In genomic region chr18:79518683-79519128, GRCh38 we compare ENCODE assay signal across 22 cellular contexts.
DNase-seq lines count a peak whose midpoint lies in the region; ATAC-seq lines count a peak whose summit lies in the region.
"Had no signal": no experiment of that assay in that cellular context is flagged by ENCODE, and none has a peak within 500 bp of the region (broad histone marks: within the 10 kb centered on the region; RNA-seq: fewer than 3 reads in every experiment).

No MANE protein-coding gene starts in this region.

- peak; percentile 6 for DNase-seq in activated CD4-positive, alpha-beta T cell treated with anti-CD3 and anti-CD28 coated beads for 36 hours
- DNase-seq in activated CD4-positive, alpha-beta T cell treated with anti-CD3 and anti-CD28 coated beads, Interleukin-2, amount 50 U/mL, for 1 hour, result no peak
- DNase-seq in H7 (peak; percentile 42), posterior vena cava (ENCODE audit: low spot score) (peak; percentile 62), OCI-M2 (lab: John Stamatoyannopoulos, UW; ENCODE audit: unreplicated experiment) (no peak), nucleus accumbens (lab: John Stamatoyannopoulos, UW) (no peak), NOMO-1 treated with dmso at 0.1 percent for 144 hours (lab: John Stamatoyannopoulos, UW; ENCODE audit: unreplicated experiment) (no peak)
- no peak for DNase-seq in activated naive CD8-positive, alpha-beta T cell treated with anti-CD3 and anti-CD28 coated beads, Interleukin-2, amount 50 U/mL, for 24 hours
- DNase-seq: activated effector memory CD4-positive, alpha-beta T cell treated with anti-CD3 and anti-CD28 coated beads, Interleukin-2, amount 50 U/mL, for 16 hours; C1 segment of cervical spinal cord; cortex of kidney; DMS53; erythroblast; gastrocnemius medialis; GM23248; IMR-90; NCI-H187; Right ventricle myocardium superior had no signal

- peaks cover 24% of the 10 kb centered on the region for H3K36me3 Mint-ChIP-seq in activated CD4-positive, alpha-beta T cell treated with anti-CD3 and anti-CD28 coated beads for 36 hours (ENCODE audit: low read depth)
- peaks cover 20% of the 10 kb centered on the region for H3K36me3 Mint-ChIP-seq in activated naive CD8-positive, alpha-beta T cell treated with anti-CD3 and anti-CD28 coated beads, Interleukin-2, amount 50 U/mL, for 24 hours (ENCODE audit: low read depth)

- no peak overlapping the region for H3K4me3 ChIP-seq in H7 (ENCODE audit: insufficient read depth, low read depth, low read length)
- H3K4me3 ChIP-seq: A549, gastrocnemius medialis, GM23248, left lung, skin epidermis, tibial nerve had no signal

- H3K4me1 Mint-ChIP-seq in activated CD4-positive, alpha-beta T cell treated with anti-CD3 and anti-CD28 coated beads for 36 hours, result peaks cover 80% of the 10 kb centered on the region
- H3K4me1 Mint-ChIP-seq in activated naive CD8-positive, alpha-beta T cell treated with anti-CD3 and anti-CD28 coated beads, Interleukin-2, amount 50 U/mL, for 24 hours, result peaks cover 82% of the 10 kb centered on the region

- H3K27me3 ChIP-seq in H7 (ENCODE audit: control insufficient read depth, insufficient read depth, low read length), result no peaks in the 10 kb centered on the region
- H3K27me3 ChIP-seq: gastrocnemius medialis, tibial nerve had no signal

- H3K36me3 ChIP-seq in H7 (replicated peaks; ENCODE audit: control insufficient read depth, insufficient read depth, low read length), result no peaks in the 10 kb centered on the region
- H3K36me3 ChIP-seq: gastrocnemius medialis, left lung had no signal

- no peak for ATAC-seq in activated CD4-positive, alpha-beta T cell treated with anti-CD3 and anti-CD28 coated beads for 36 hours
- ATAC-seq in activated naive CD8-positive, alpha-beta T cell treated with anti-CD3 and anti-CD28 coated beads, Interleukin-2, amount 50 U/mL, for 24 hours, result no peak
- ATAC-seq: A549, gastrocnemius medialis, left lung had no signal

- intact Hi-C loops in activated CD4-positive, alpha-beta T cell treated with anti-CD3 and anti-CD28 coated beads for 36 hours (cut with DNase I, micrococcal nuclease), result no loop called here
- intact Hi-C loops in posterior vena cava (cut with DNase I), result no loop called here

- no peak overlapping the region for H3K4me3 Mint-ChIP-seq in activated CD4-positive, alpha-beta T cell treated with anti-CD3 and anti-CD28 coated beads for 36 hours
- H3K4me3 Mint-ChIP-seq in activated naive CD8-positive, alpha-beta T cell treated with anti-CD3 and anti-CD28 coated beads, Interleukin-2, amount 50 U/mL, for 24 hours, result no peak overlapping the region

- peak overlapping the region; percentile 98 for H3K27ac Mint-ChIP-seq in activated CD4-positive, alpha-beta T cell treated with anti-CD3 and anti-CD28 coated beads for 36 hours
- peak overlapping the region; percentile 94 for H3K27ac Mint-ChIP-seq in activated naive CD8-positive, alpha-beta T cell treated with anti-CD3 and anti-CD28 coated beads, Interleukin-2, amount 50 U/mL, for 24 hours

- POLR2A ChIA-PET in activated CD4-positive, alpha-beta T cell treated with anti-CD3 and anti-CD28 coated beads for 36 hours (lab: Charles Lee), result interaction anchor here (0.8 kb wide), 1 partner anchor 162 kb away, joined by 3 read pairs; no protein-coding TSS in a partner anchor

- CTCF ChIA-PET in activated CD4-positive, alpha-beta T cell treated with anti-CD3 and anti-CD28 coated beads for 36 hours (lab: Charles Lee), result interaction anchor here (0.7 kb wide), 1 partner anchor 10 kb away, joined by 4 read pairs; no protein-coding TSS in a partner anchor

- H3K27me3 Mint-ChIP-seq in activated CD4-positive, alpha-beta T cell treated with anti-CD3 and anti-CD28 coated beads for 36 hours, result no peaks in the 10 kb centered on the region
- H3K27me3 Mint-ChIP-seq in activated naive CD8-positive, alpha-beta T cell treated with anti-CD3 and anti-CD28 coated beads, Interleukin-2, amount 50 U/mL, for 24 hours, result no peaks in the 10 kb centered on the region

- H3K9me3 Mint-ChIP-seq in activated CD4-positive, alpha-beta T cell treated with anti-CD3 and anti-CD28 coated beads for 36 hours (ENCODE audit: low read depth), result no peaks in the 10 kb centered on the region
- no peaks in the 10 kb centered on the region for H3K9me3 Mint-ChIP-seq in activated naive CD8-positive, alpha-beta T cell treated with anti-CD3 and anti-CD28 coated beads, Interleukin-2, amount 50 U/mL, for 24 hours

Comparison
In these comparisons a context has a peak if more than half of its experiments do, and no peak if none do; other contexts are left out.
1. DNase-seq: peak in activated CD4-positive, alpha-beta T cell treated with anti-CD3 and anti-CD28 coated beads for 36 hours (single experiment), H7 (single experiment) and posterior vena cava (single experiment); none in activated CD4-positive, alpha-beta T cell treated with anti-CD3 and anti-CD28 coated beads, Interleukin-2, amount 50 U/mL, for 1 hour (single experiment), activated naive CD8-positive, alpha-beta T cell treated with anti-CD3 and anti-CD28 coated beads, Interleukin-2, amount 50 U/mL, for 24 hours (single experiment), OCI-M2 (single experiment), nucleus accumbens (0 of 56) and NOMO-1 treated with dmso at 0.1 percent for 144 hours (single experiment).